ENCODE assay signal across 22 cellular contexts in genomic region chr11:124879999-124880611, GRCh38. TPM values are rescaled to one million over a fixed set of nuclear protein-coding genes. Genes with fewer than 3 reads are reported as not detected.
"Had no signal": no experiment of that assay in that cellular context is flagged by ENCODE, and none has a peak within 500 bp of the region (broad histone marks: within the 10 kb centered on the region; RNA-seq: fewer than 3 reads in every experiment).

No MANE protein-coding gene starts in this region.

- ATAC-seq: activated CD8-positive, alpha-beta T cell treated with anti-CD3 and anti-CD28 coated beads for 36 hours; activated naive CD8-positive, alpha-beta T cell treated with anti-CD3 and anti-CD28 coated beads, Interleukin-2, amount 50 U/mL, for 24 hours; effector memory CD8-positive, alpha-beta T cell; right cardiac atrium; T-helper 17 cell had no signal

- H3K4me1 ChIP-seq: prostate gland had no signal

- DNase-seq: activated CD4-positive, alpha-beta T cell treated with anti-CD3 and anti-CD28 coated beads for 48 hours; activated CD8-positive, alpha-beta T cell treated with anti-CD3 and anti-CD28 coated beads for 36 hours; activated naive CD4-positive, alpha-beta T cell treated with Interleukin-2 at 50 U/mL for 16 hours; activated naive CD8-positive, alpha-beta T cell treated with anti-CD3 and anti-CD28 coated beads, Interleukin-2, amount 50 U/mL, for 24 hours; cerebellar nuclear complex; effector memory CD8-positive, alpha-beta T cell; erythroblast; hippocampal formation; kidney; mesendoderm; occipital lobe; T-helper 17 cell had no signal

- H3K4me3 Mint-ChIP-seq: activated CD8-positive, alpha-beta T cell treated with anti-CD3 and anti-CD28 coated beads for 36 hours; activated naive CD8-positive, alpha-beta T cell treated with anti-CD3 and anti-CD28 coated beads, Interleukin-2, amount 50 U/mL, for 24 hours; dendritic cell treated with granulocyte-macrophage colony-stimulating factor and Interleukin-4, amounts not matched to agents 40 ng/mL and 50 ng/mL, for 4 days; effector memory CD8-positive, alpha-beta T cell; stimulated activated naive CD8-positive, alpha-beta T cell treated with anti-CD3 and anti-CD28 coated beads, Interleukin-15, Interleukin-2, amounts not matched to agents 100 ng/mL and 50 ng/mL, for 24 hours; T-helper 17 cell had no signal

- H3K27me3 ChIP-seq: upper lobe of left lung had no signal

- H3K27ac Mint-ChIP-seq: activated CD8-positive, alpha-beta T cell treated with anti-CD3 and anti-CD28 coated beads for 36 hours; activated naive CD8-positive, alpha-beta T cell treated with anti-CD3 and anti-CD28 coated beads, Interleukin-2, amount 50 U/mL, for 24 hours; dendritic cell treated with granulocyte-macrophage colony-stimulating factor and Interleukin-4, amounts not matched to agents 40 ng/mL and 50 ng/mL, for 4 days; stimulated activated naive CD8-positive, alpha-beta T cell treated with anti-CD3 and anti-CD28 coated beads, Interleukin-15, Interleukin-2, amounts not matched to agents 100 ng/mL and 50 ng/mL, for 24 hours; T-helper 17 cell had no signal

- H3K4me2 ChIP-seq: smooth muscle cell had no signal

- H3K9me3 ChIP-seq: prostate gland, suprapubic skin, upper lobe of left lung had no signal

- H3K36me3 ChIP-seq: prostate gland, suprapubic skin had no signal

- H3K27ac ChIP-seq: prostate gland, suprapubic skin had no signal

- H3K4me3 ChIP-seq: prostate gland, smooth muscle cell, suprapubic skin, upper lobe of left lung had no signal

- H3K9me3 Mint-ChIP-seq: activated CD8-positive, alpha-beta T cell treated with anti-CD3 and anti-CD28 coated beads for 36 hours; activated naive CD8-positive, alpha-beta T cell treated with anti-CD3 and anti-CD28 coated beads, Interleukin-2, amount 50 U/mL, for 24 hours; dendritic cell treated with granulocyte-macrophage colony-stimulating factor and Interleukin-4, amounts not matched to agents 40 ng/mL and 50 ng/mL, for 4 days; effector memory CD8-positive, alpha-beta T cell; nephron; stimulated activated naive CD8-positive, alpha-beta T cell treated with anti-CD3 and anti-CD28 coated beads, Interleukin-15, Interleukin-2, amounts not matched to agents 100 ng/mL and 50 ng/mL, for 24 hours had no signal

- FAIRE-seq: kidney had no signal

RNA-seq across cellular contexts. Expression of gene ROBO4, which starts 17.6 kb away (rescaled TPM):
- total RNA-seq: activated CD8-positive, alpha-beta T cell treated with anti-CD3 and anti-CD28 coated beads for 36 hours; smooth muscle cell; T-helper 17 cell had no signal

RNA-seq across cellular contexts. Expression of gene HEPN1, which starts 38.9 kb away (rescaled TPM):
- total RNA-seq: activated CD8-positive, alpha-beta T cell treated with anti-CD3 and anti-CD28 coated beads for 36 hours; kidney; liver; occipital lobe; prostate gland; right cardiac atrium; smooth muscle cell; suprapubic skin; T-helper 17 cell; upper lobe of left lung had no signal
- polyA plus RNA-seq: aorta, right cardiac atrium, smooth muscle cell had no signal

RNA-seq across cellular contexts. Expression of gene HEPACAM, which starts 55.7 kb away (rescaled TPM):
- total RNA-seq: kidney, smooth muscle cell, T-helper 17 cell had no signal
- polyA plus RNA-seq: aorta, smooth muscle cell had no signal
